1 cellular context compared by ENCODE assay signal in the genomic region with DNA sequence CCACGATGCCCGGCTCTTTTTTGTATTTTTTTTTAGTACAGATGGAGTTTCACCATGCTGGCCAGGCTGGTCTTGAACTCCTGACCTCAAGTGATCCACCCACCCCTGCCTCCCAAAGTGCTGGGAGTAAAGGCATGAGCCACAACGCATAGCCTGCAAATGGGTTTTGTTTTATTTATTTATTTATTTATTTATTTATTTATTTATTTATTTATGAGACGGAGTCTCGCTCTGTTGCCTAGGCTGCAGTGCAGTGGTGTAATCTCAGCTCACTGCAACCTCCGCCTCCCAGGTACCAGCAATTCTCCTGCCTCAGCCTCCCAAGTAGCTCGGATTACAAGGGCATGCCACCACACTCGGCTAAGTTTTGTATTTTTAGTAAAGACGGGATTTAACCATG.
TF ChIP-seq lines count a peak whose summit lies in the region.

No MANE protein-coding gene starts in this region.

TF ChIP-seq in HEK293, 187 proteins besides CTCF, POLR2A, EP300 and RAD21 (continued from another document):
- TF ChIP-seq, protein P1, sequence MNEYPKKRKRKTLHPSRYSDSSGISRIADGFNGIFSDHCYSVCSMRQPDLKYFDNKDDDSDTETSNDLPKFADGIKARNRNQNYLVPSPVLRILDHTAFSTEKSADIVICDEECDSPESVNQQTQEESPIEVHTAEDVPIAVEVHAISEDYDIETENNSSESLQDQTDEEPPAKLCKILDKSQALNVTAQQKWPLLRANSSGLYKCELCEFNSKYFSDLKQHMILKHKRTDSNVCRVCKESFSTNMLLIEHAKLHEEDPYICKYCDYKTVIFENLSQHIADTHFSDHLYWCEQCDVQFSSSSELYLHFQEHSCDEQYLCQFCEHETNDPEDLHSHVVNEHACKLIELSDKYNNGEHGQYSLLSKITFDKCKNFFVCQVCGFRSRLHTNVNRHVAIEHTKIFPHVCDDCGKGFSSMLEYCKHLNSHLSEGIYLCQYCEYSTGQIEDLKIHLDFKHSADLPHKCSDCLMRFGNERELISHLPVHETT (tag by site-specific recombination; IDR thresholded peaks at IDR 0.05): peak; percentile 76; the same call in 1 of the 2 replicates
- TF ChIP-seq AEBP2 (tag by site-specific recombination; IDR thresholded peaks at IDR 0.05; ENCODE audit: borderline replicate concordance): peak; percentile 53; the same call in 1 of the 2 replicates
- TF ChIP-seq KLF7 (tag by site-specific recombination; IDR thresholded peaks at IDR 0.05; ENCODE audit: borderline replicate concordance): 0 out of 2 replicates have a peak, but pooled peaks have one; percentile 31
- TF ChIP-seq ZFP37 (tag by site-specific recombination; IDR thresholded peaks at IDR 0.05): 0 out of 2 replicates have a peak, but pooled peaks have one; percentile 24
- peak; percentile 41 for TF ChIP-seq ZNF529 (tag by site-specific recombination; IDR thresholded peaks at IDR 0.05; ENCODE audit: insufficient replicate concordance)
- TF ChIP-seq ZSCAN23 (tag by site-specific recombination; IDR thresholded peaks at IDR 0.05): 0 out of 2 replicates have a peak, but pooled peaks have one; percentile 39
- TF ChIP-seq ZNF354C (tag by site-specific recombination; IDR thresholded peaks at IDR 0.05; ENCODE audit: borderline replicate concordance, low read depth): peak; percentile 95
- peak; percentile 32; the same call in 1 of the 2 replicates for TF ChIP-seq GFI1B (tag by site-specific recombination; IDR thresholded peaks at IDR 0.05)
- peak; percentile 65; the same call in 1 of the 2 replicates for TF ChIP-seq ZNF629 (tag by site-specific recombination; IDR thresholded peaks at IDR 0.05)
- TF ChIP-seq ZNF501 (tag by site-specific recombination; IDR thresholded peaks at IDR 0.05): peak; percentile 34; the same call in 1 of the 2 replicates
- TF ChIP-seq, protein P2, sequence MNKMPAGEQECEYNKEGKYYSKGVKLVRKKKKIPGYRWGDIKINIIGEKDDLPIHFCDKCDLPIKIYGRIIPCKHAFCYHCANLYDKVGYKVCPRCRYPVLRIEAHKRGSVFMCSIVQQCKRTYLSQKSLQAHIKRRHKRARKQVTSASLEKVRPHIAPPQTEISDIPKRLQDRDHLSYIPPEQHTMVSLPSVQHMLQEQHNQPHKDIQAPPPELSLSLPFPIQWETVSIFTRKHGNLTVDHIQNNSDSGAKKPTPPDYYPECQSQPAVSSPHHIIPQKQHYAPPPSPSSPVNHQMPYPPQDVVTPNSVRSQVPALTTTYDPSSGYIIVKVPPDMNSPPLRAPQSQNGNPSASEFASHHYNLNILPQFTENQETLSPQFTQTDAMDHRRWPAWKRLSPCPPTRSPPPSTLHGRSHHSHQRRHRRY (tag by site-specific recombination; IDR thresholded peaks at IDR 0.05): 0 out of 2 replicates have a peak, but pooled peaks have one; percentile 57
- TF ChIP-seq BCL11B (tag by site-specific recombination; IDR thresholded peaks at IDR 0.05; ENCODE audit: low read depth): 0 out of 2 replicates have a peak, but pooled peaks have one; percentile 17
- peak; percentile 92 for TF ChIP-seq ZNF266 (tag by site-specific recombination; IDR thresholded peaks at IDR 0.05; ENCODE audit: low read depth)
- TF ChIP-seq, protein P3, sequence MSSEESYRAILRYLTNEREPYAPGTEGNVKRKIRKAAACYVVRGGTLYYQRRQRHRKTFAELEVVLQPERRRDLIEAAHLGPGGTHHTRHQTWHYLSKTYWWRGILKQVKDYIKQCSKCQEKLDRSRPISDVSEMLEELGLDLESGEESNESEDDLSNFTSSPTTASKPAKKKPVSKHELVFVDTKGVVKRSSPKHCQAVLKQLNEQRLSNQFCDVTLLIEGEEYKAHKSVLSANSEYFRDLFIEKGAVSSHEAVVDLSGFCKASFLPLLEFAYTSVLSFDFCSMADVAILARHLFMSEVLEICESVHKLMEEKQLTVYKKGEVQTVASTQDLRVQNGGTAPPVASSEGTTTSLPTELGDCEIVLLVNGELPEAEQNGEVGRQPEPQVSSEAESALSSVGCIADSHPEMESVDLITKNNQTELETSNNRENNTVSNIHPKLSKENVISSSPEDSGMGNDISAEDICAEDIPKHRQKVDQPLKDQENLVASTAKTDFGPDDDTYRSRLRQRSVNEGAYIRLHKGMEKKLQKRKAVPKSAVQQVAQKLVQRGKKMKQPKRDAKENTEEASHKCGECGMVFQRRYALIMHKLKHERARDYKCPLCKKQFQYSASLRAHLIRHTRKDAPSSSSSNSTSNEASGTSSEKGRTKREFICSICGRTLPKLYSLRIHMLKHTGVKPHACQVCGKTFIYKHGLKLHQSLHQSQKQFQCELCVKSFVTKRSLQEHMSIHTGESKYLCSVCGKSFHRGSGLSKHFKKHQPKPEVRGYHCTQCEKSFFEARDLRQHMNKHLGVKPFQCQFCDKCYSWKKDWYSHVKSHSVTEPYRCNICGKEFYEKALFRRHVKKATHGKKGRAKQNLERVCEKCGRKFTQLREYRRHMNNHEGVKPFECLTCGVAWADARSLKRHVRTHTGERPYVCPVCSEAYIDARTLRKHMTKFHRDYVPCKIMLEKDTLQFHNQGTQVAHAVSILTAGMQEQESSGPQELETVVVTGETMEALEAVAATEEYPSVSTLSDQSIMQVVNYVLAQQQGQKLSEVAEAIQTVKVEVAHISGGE (tag by site-specific recombination; conservative IDR thresholded peaks at IDR 0.05; ENCODE audit: low read depth): peak; percentile 79
- TF ChIP-seq ZNF785 (tag by site-specific recombination; IDR thresholded peaks at IDR 0.05): 0 out of 2 replicates have a peak, but pooled peaks have one; percentile 30
- peak; percentile 95 for TF ChIP-seq ZNF518A (tag by site-specific recombination; conservative IDR thresholded peaks at IDR 0.05; ENCODE audit: low read depth)
- peak; percentile 71; the same call in 1 of the 2 replicates for TF ChIP-seq ZNF138 (tag by site-specific recombination; IDR thresholded peaks at IDR 0.05; ENCODE audit: borderline replicate concordance)
- 0 out of 2 replicates have a peak, but pooled peaks have one; percentile 32 for TF ChIP-seq WT1 (tag by site-specific recombination; IDR thresholded peaks at IDR 0.05)
- 0 out of 2 replicates have a peak, but pooled peaks have one; percentile 68 for TF ChIP-seq ZNF580 (tag by site-specific recombination; IDR thresholded peaks at IDR 0.05)
- peak; percentile 96; the same call in 1 of the 2 replicates for TF ChIP-seq ZNF202 (tag by site-specific recombination; IDR thresholded peaks at IDR 0.05; ENCODE audit: borderline replicate concordance)
- 0 out of 2 replicates have a peak, but pooled peaks have one; percentile 25 for TF ChIP-seq ZNF121 (tag by site-specific recombination; IDR thresholded peaks at IDR 0.05)
- TF ChIP-seq ZXDB (tag by site-specific recombination; IDR thresholded peaks at IDR 0.05): peak; percentile 75
- TF ChIP-seq ZNF404 (tag by site-specific recombination; IDR thresholded peaks at IDR 0.05): peak; percentile 85; the same call in 1 of the 2 replicates
- TF ChIP-seq ZNF18 (tag by site-specific recombination; IDR thresholded peaks at IDR 0.05): peak; percentile 52; the same call in 1 of the 2 replicates
- peak; percentile 87 for TF ChIP-seq ZNF791 (tag by site-specific recombination; IDR thresholded peaks at IDR 0.05)
- TF ChIP-seq ZFP3 (tag by site-specific recombination; IDR thresholded peaks at IDR 0.05; ENCODE audit: low read depth): peak; percentile 36; the same call in 1 of the 2 replicates
- TF ChIP-seq ZBTB8A (tag by site-specific recombination; IDR thresholded peaks at IDR 0.05): peak; percentile 82
- peak; percentile 85 for TF ChIP-seq ZNF623 (tag by site-specific recombination; IDR thresholded peaks at IDR 0.05)
- peak; percentile 96 for TF ChIP-seq ZNF19 (tag by site-specific recombination; IDR thresholded peaks at IDR 0.05; ENCODE audit: low read depth)
